1 cellular context compared by ENCODE assay signal in the genomic region with DNA sequence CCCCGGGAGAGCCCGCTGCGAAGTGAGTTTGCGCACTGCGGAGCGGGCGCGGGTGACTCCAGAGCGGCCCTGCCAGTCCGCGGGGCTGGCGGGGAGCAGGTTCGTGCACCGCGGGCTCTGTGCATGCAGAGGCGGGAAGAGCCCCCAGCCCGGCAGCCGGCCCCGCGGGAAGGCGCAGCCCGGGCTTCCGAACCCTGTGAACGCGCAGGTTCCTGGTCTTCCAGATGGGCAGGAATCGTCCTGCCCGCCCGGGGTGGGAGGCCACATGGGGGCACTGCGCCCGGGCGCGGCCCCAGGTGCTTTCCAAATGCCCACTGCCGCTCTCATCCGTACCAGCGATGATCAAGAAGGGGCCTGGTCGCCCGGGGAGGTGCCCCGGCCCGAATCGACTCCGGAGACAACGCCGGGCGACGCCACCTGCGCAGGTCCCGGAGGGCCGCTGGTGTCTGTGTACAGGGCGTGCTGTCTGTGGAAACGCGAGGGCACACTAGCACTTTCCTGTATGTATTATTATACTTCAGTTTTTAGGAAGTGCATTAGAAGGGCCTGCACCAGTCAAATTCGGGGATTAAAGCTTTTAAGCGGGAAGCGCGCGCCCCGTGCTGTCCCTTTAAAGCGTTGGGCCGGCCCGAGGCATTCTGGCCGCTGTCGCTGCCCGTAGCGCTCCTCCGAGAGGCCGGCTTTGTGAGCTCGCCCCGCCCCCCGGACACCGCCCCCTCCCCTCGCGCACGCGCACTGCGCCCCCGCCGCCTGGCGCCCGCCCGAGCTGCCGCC.
TF ChIP-seq lines count a peak whose summit lies in the region.

A gene (plus strand): TSS at position 740 of the 774 bp plus-strand sequence. CDS start 3,796 bp downstream, outside the sequence.

TF ChIP-seq in K562, 482 proteins besides CTCF, POLR2A, EP300 and RAD21 (continued from another document and continues in another):
- TF ChIP-seq, protein P1, sequence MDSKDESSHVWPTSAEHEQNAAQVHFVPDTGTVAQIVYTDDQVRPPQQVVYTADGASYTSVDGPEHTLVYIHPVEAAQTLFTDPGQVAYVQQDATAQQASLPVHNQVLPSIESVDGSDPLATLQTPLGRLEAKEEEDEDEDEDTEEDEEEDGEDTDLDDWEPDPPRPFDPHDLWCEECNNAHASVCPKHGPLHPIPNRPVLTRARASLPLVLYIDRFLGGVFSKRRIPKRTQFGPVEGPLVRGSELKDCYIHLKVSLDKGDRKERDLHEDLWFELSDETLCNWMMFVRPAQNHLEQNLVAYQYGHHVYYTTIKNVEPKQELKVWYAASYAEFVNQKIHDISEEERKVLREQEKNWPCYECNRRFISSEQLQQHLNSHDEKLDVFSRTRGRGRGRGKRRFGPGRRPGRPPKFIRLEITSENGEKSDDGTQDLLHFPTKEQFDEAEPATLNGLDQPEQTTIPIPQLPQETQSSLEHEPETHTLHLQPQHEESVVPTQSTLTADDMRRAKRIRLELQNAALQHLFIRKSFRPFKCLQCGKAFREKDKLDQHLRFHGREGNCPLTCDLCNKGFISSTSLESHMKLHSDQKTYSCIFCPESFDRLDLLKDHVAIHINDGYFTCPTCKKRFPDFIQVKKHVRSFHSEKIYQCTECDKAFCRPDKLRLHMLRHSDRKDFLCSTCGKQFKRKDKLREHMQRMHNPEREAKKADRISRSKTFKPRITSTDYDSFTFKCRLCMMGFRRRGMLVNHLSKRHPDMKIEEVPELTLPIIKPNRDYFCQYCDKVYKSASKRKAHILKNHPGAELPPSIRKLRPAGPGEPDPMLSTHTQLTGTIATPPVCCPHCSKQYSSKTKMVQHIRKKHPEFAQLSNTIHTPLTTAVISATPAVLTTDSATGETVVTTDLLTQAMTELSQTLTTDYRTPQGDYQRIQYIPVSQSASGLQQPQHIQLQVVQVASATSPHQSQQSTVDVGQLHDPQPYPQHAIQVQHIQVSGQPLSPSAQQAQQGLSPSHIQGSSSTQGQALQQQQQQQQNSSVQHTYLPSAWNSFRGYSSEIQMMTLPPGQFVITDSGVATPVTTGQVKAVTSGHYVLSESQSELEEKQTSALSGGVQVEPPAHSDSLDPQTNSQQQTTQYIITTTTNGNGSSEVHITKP (IDR thresholded peaks at IDR 0.05; ENCODE audit: partially characterized antibody) = peak; percentile 99
- TF ChIP-seq HNRNPL (IDR thresholded peaks at IDR 0.05; ENCODE audit: low read depth, low read length) (peak; percentile 86), YBX1 (IDR thresholded peaks at IDR 0.05) (no peak), ZBTB17 (CRISPR knock-in tag; IDR thresholded peaks at IDR 0.05) (no peak), KLF16 (IDR thresholded peaks at IDR 0.05) (peak; percentile 75), NFYB (IDR thresholded peaks at IDR 0.05; ENCODE audit: extremely low read depth, insufficient read length) (no peak), NFXL1 (CRISPR knock-in tag; IDR thresholded peaks at IDR 0.05) (no peak), RBM34 (IDR thresholded peaks at IDR 0.05; ENCODE audit: borderline replicate concordance, insufficient read depth, low read length) (no peak), ZNF644 (tag; IDR thresholded peaks at IDR 0.05; ENCODE audit: low read depth) (no peak), HDAC8 (tag; IDR thresholded peaks at IDR 0.05) (no peak), ELF1 (tag; IDR thresholded peaks at IDR 0.05) (no peak), ZNF77 (CRISPR knock-in tag; IDR thresholded peaks at IDR 0.05) (no peak), KAT7 (CRISPR knock-in tag; IDR thresholded peaks at IDR 0.05; ENCODE audit: borderline replicate concordance) (no peak), HDAC2 (IDR thresholded peaks at IDR 0.05) (no peak), GABPA (tag; conservative IDR thresholded peaks at IDR 0.05; ENCODE audit: low read depth) (0 out of 2 replicates have a peak, but pooled peaks have one; percentile 1), ZNF583 (CRISPR knock-in tag; IDR thresholded peaks at IDR 0.05) (no peak), RBM25 (IDR thresholded peaks at IDR 0.05; ENCODE audit: low read depth, low read length, severe bottlenecking) (no peak), TOE1 (IDR thresholded peaks at IDR 0.05; ENCODE audit: borderline replicate concordance) (peak; percentile 95), TOE1 (CRISPR knock-in tag; IDR thresholded peaks at IDR 0.05; ENCODE audit: borderline replicate concordance, low read depth) (no peak), LEF1 (IDR thresholded peaks at IDR 0.05) (no peak), CTBP1 (IDR thresholded peaks at IDR 0.05; ENCODE audit: borderline replicate concordance) (peak; percentile 18; the same call in 1 of the 2 replicates), CREBBP (IDR thresholded peaks at IDR 0.05; ENCODE audit: low read depth, low read length) (no peak), BACH1 (tag; IDR thresholded peaks at IDR 0.05) (no peak), SUPT5H (IDR thresholded peaks at IDR 0.05) (0 out of 2 replicates have a peak, but pooled peaks have one; percentile 57), NBN (IDR thresholded peaks at IDR 0.05; ENCODE audit: low read depth) (no peak), ZNF717 (CRISPR knock-in tag; IDR thresholded peaks at IDR 0.05) (no peak), CAMTA2 (CRISPR knock-in tag; conservative IDR thresholded peaks at IDR 0.05) (no peak), CHD4 (IDR thresholded peaks at IDR 0.05; ENCODE audit: insufficient read depth, insufficient replicate concordance, low read depth, low read length, poor library complexity, severe bottlenecking) (no peak), MAZ (CRISPR knock-in tag; conservative IDR thresholded peaks at IDR 0.05 in 1 of 2, IDR thresholded peaks at IDR 0.05 in 1 of 2) (peak in 1 of 2 experiments; percentile 70; a peak in 1 of 4 replicates), TEAD1 (CRISPR knock-in tag; IDR thresholded peaks at IDR 0.05) (peak in 1 of 2 experiments; percentile 26; a peak in 1 of 4 replicates)
- TF ChIP-seq, protein P2, sequence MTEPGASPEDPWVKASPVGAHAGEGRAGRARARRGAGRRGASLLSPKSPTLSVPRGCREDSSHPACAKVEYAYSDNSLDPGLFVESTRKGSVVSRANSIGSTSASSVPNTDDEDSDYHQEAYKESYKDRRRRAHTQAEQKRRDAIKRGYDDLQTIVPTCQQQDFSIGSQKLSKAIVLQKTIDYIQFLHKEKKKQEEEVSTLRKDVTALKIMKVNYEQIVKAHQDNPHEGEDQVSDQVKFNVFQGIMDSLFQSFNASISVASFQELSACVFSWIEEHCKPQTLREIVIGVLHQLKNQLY (CRISPR knock-in tag; conservative IDR thresholded peaks at IDR 0.05) = no peak
- TF ChIP-seq, protein P3, sequence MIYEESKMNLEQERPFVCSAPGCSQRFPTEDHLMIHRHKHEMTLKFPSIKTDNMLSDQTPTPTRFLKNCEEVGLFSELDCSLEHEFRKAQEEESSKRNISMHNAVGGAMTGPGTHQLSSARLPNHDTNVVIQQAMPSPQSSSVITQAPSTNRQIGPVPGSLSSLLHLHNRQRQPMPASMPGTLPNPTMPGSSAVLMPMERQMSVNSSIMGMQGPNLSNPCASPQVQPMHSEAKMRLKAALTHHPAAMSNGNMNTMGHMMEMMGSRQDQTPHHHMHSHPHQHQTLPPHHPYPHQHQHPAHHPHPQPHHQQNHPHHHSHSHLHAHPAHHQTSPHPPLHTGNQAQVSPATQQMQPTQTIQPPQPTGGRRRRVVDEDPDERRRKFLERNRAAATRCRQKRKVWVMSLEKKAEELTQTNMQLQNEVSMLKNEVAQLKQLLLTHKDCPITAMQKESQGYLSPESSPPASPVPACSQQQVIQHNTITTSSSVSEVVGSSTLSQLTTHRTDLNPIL (CRISPR knock-in tag; IDR thresholded peaks at IDR 0.05) = no peak
- TF ChIP-seq, protein P4, sequence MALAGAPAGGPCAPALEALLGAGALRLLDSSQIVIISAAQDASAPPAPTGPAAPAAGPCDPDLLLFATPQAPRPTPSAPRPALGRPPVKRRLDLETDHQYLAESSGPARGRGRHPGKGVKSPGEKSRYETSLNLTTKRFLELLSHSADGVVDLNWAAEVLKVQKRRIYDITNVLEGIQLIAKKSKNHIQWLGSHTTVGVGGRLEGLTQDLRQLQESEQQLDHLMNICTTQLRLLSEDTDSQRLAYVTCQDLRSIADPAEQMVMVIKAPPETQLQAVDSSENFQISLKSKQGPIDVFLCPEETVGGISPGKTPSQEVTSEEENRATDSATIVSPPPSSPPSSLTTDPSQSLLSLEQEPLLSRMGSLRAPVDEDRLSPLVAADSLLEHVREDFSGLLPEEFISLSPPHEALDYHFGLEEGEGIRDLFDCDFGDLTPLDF (CRISPR knock-in tag; IDR thresholded peaks at IDR 0.05) = no peak
- TF ChIP-seq, protein P5, sequence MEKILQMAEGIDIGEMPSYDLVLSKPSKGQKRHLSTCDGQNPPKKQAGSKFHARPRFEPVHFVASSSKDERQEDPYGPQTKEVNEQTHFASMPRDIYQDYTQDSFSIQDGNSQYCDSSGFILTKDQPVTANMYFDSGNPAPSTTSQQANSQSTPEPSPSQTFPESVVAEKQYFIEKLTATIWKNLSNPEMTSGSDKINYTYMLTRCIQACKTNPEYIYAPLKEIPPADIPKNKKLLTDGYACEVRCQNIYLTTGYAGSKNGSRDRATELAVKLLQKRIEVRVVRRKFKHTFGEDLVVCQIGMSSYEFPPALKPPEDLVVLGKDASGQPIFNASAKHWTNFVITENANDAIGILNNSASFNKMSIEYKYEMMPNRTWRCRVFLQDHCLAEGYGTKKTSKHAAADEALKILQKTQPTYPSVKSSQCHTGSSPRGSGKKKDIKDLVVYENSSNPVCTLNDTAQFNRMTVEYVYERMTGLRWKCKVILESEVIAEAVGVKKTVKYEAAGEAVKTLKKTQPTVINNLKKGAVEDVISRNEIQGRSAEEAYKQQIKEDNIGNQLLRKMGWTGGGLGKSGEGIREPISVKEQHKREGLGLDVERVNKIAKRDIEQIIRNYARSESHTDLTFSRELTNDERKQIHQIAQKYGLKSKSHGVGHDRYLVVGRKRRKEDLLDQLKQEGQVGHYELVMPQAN (IDR thresholded peaks at IDR 0.05; ENCODE audit: borderline replicate concordance) = peak; percentile 42; the same call in 1 of the 2 replicates
- TF ChIP-seq, protein P6, sequence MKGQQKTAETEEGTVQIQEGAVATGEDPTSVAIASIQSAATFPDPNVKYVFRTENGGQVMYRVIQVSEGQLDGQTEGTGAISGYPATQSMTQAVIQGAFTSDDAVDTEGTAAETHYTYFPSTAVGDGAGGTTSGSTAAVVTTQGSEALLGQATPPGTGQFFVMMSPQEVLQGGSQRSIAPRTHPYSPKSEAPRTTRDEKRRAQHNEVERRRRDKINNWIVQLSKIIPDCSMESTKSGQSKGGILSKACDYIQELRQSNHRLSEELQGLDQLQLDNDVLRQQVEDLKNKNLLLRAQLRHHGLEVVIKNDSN (CRISPR knock-in tag; IDR thresholded peaks at IDR 0.05) = no peak
- TF ChIP-seq, protein P7, sequence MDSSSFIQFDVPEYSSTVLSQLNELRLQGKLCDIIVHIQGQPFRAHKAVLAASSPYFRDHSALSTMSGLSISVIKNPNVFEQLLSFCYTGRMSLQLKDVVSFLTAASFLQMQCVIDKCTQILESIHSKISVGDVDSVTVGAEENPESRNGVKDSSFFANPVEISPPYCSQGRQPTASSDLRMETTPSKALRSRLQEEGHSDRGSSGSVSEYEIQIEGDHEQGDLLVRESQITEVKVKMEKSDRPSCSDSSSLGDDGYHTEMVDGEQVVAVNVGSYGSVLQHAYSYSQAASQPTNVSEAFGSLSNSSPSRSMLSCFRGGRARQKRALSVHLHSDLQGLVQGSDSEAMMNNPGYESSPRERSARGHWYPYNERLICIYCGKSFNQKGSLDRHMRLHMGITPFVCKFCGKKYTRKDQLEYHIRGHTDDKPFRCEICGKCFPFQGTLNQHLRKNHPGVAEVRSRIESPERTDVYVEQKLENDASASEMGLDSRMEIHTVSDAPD (CRISPR knock-in tag; IDR thresholded peaks at IDR 0.05) = no peak
- TF ChIP-seq, protein P8, sequence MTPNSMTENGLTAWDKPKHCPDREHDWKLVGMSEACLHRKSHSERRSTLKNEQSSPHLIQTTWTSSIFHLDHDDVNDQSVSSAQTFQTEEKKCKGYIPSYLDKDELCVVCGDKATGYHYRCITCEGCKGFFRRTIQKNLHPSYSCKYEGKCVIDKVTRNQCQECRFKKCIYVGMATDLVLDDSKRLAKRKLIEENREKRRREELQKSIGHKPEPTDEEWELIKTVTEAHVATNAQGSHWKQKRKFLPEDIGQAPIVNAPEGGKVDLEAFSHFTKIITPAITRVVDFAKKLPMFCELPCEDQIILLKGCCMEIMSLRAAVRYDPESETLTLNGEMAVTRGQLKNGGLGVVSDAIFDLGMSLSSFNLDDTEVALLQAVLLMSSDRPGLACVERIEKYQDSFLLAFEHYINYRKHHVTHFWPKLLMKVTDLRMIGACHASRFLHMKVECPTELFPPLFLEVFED (CRISPR knock-in tag; conservative IDR thresholded peaks at IDR 0.05) = no peak
- TF ChIP-seq, protein P9, sequence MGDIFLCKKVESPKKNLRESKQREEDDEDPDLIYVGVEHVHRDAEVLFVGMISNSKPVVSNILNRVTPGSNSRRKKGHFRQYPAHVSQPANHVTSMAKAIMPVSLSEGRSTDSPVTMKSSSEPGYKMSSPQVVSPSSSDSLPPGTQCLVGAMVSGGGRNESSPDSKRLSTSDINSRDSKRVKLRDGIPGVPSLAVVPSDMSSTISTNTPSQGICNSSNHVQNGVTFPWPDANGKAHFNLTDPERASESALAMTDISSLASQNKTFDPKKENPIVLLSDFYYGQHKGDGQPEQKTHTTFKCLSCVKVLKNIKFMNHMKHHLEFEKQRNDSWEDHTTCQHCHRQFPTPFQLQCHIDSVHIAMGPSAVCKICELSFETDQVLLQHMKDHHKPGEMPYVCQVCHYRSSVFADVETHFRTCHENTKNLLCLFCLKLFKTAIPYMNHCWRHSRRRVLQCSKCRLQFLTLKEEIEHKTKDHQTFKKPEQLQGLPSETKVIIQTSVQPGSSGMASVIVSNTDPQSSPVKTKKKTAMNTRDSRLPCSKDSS (IDR thresholded peaks at IDR 0.05; ENCODE audit: low read depth, partially characterized antibody) = no peak
- TF ChIP-seq, protein P10, sequence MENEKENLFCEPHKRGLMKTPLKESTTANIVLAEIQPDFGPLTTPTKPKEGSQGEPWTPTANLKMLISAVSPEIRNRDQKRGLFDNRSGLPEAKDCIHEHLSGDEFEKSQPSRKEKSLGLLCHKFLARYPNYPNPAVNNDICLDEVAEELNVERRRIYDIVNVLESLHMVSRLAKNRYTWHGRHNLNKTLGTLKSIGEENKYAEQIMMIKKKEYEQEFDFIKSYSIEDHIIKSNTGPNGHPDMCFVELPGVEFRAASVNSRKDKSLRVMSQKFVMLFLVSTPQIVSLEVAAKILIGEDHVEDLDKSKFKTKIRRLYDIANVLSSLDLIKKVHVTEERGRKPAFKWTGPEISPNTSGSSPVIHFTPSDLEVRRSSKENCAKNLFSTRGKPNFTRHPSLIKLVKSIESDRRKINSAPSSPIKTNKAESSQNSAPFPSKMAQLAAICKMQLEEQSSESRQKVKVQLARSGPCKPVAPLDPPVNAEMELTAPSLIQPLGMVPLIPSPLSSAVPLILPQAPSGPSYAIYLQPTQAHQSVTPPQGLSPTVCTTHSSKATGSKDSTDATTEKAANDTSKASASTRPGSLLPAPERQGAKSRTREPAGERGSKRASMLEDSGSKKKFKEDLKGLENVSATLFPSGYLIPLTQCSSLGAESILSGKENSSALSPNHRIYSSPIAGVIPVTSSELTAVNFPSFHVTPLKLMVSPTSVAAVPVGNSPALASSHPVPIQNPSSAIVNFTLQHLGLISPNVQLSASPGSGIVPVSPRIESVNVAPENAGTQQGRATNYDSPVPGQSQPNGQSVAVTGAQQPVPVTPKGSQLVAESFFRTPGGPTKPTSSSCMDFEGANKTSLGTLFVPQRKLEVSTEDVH (IDR thresholded peaks at IDR 0.05; ENCODE audit: low read depth, partially characterized antibody) = no peak
